17 cellular contexts compared by ENCODE assay signal in the genomic region with DNA sequence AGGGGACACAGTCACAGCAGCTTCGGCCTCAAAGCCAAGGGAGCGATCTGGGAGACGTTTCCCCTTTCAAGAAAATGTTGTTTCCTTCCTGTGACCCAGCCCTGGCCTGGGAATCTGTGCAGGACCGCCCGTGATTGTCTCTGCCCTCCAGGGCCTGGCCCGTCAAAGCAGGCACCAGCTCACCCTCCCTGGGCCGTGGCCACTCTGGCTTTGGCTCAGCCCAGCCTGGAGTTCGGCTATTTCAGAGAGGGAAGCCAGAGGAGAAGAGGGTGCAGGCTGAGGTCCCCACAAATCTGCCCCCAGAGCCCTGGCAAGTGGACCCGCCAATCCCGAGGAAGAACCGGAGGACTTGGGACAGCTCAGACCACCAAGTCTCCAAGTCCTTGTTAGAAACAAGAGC. TPM values are rescaled to one million over a fixed set of nuclear protein-coding genes. Genes with fewer than 3 reads are reported as not detected.
A peak's percentile ranks its signal among the peaks of the same experiment; 100 is the strongest.
DNase-seq lines count a peak whose midpoint lies in the region; ATAC-seq and TF ChIP-seq lines count a peak whose summit lies in the region.
"Had no signal": no experiment of that assay in that cellular context is flagged by ENCODE, and none has a peak within 500 bp of the region (broad histone marks: within the 10 kb centered on the region; RNA-seq: fewer than 3 reads in every experiment).

No MANE protein-coding gene starts in this region.

- H3K4me1 ChIP-seq in BE2C (peaks cover 29% of the 10 kb centered on the region), left ventricle myocardium inferior (peaks cover 61% of the 10 kb centered on the region), prostate gland (replicated peaks) (peaks cover 22% of the 10 kb centered on the region)
- H3K4me1 ChIP-seq: Peyer's patch had no signal

- H3K36me3 ChIP-seq in BE2C (peaks cover 79% of the 10 kb centered on the region), left ventricle myocardium inferior (no peaks in the 10 kb centered on the region), prostate gland (peaks cover 6 to 18% of the 10 kb centered on the region in 2 donors)
- H3K36me3 ChIP-seq: Peyer's patch had no signal

- H3K9me3 ChIP-seq in BE2C (no peaks in the 10 kb centered on the region), left ventricle myocardium inferior (replicated peaks) (no peaks in the 10 kb centered on the region), prostate gland (no peaks in the 10 kb centered on the region)
- H3K9me3 ChIP-seq: A549, Caco-2, Peyer's patch had no signal

- H3K27ac Mint-ChIP-seq in chondrocyte (ENCODE audit: unreplicated experiment) (no peak overlapping the region), progenitor cell of endocrine pancreas (no peak overlapping the region)

- peak overlapping the region; percentile 94 for H3K27ac ChIP-seq in left ventricle myocardium inferior (replicated peaks)
- peak overlapping the region; percentile 99 for H3K27ac ChIP-seq in prostate gland
- H3K27ac ChIP-seq: A549, Peyer's patch had no signal

- H3K27me3 ChIP-seq in BE2C (no peaks in the 10 kb centered on the region), left ventricle myocardium inferior (ENCODE audit: low read depth) (peaks cover 100% of the 10 kb centered on the region), prostate gland (replicated peaks; ENCODE audit: insufficient read depth) (no peaks in the 10 kb centered on the region)

- intact Hi-C loops in left ventricle myocardium inferior (cut with micrococcal nuclease) = no loop called here
- intact Hi-C loops in prostate gland (cut with DNase I) = loop anchor here (5.0 kb wide), 1 partner anchor 98 kb away; no protein-coding TSS in a partner anchor

- peaks cover 14% of the 10 kb centered on the region for H3K4me1 Mint-ChIP-seq in chondrocyte (ENCODE audit: low read depth)
- peaks cover 14% of the 10 kb centered on the region for H3K4me1 Mint-ChIP-seq in progenitor cell of endocrine pancreas (ENCODE audit: low read depth)

- H3K36me3 Mint-ChIP-seq in chondrocyte (ENCODE audit: low read depth) (no peaks in the 10 kb centered on the region), progenitor cell of endocrine pancreas (ENCODE audit: insufficient read depth) (no peaks in the 10 kb centered on the region)

- TF ChIP-seq CTCF in BE2C (IDR thresholded peaks at IDR 0.05; ENCODE audit: low read depth, low read length) (no peak), chondrocyte (IDR thresholded peaks at IDR 0.05) (no peak), left ventricle myocardium inferior (IDR thresholded peaks at IDR 0.05; ENCODE audit: borderline replicate concordance) (no peak), prostate gland (IDR thresholded peaks at IDR 0.05) (no peak), progenitor cell of endocrine pancreas (IDR thresholded peaks at IDR 0.05; ENCODE audit: unreplicated experiment) (no peak)

- H3K4me3 Mint-ChIP-seq in chondrocyte (ENCODE audit: unreplicated experiment) (no peak overlapping the region), progenitor cell of endocrine pancreas (ENCODE audit: low read depth) (no peak overlapping the region)

- WGBS in prostate gland = 32% methylated on average over 9 of the region's 11 CpGs

- H3K27me3 Mint-ChIP-seq in chondrocyte (ENCODE audit: low read depth) (peaks cover 38% of the 10 kb centered on the region), progenitor cell of endocrine pancreas (peaks cover 82% of the 10 kb centered on the region)

- H3K9me3 Mint-ChIP-seq in chondrocyte (ENCODE audit: low read depth) (no peaks in the 10 kb centered on the region), progenitor cell of endocrine pancreas (ENCODE audit: low read depth) (no peaks in the 10 kb centered on the region)

- ATAC-seq in GM19463 (IDR thresholded peaks at IDR 0.05; ENCODE audit: unreplicated experiment) (no peak), GM18868 (IDR thresholded peaks at IDR 0.05; ENCODE audit: unreplicated experiment) (no peak), GM18517 (IDR thresholded peaks at IDR 0.05; ENCODE audit: unreplicated experiment) (no peak)
- ATAC-seq: A549 had no signal

- no peak for DNase-seq in BE2C
- DNase-seq in chondrocyte (ENCODE audit: low spot score) = peak; percentile 71
- peak; percentile 40 for DNase-seq in left ventricle myocardium inferior
- DNase-seq in prostate gland (ENCODE audit: low spot score) = no peak
- no peak for DNase-seq in progenitor cell of endocrine pancreas (ENCODE audit: low spot score, unreplicated experiment)
- DNase-seq: Caco-2, NCI-H1092 treated with DMSO at 0.1 percent for 48 hours, NCI-H187, NCI-H2171, NCI-H446 treated with DMSO at 0.1 percent for 48 hours, Peyer's patch, SIG-M5 had no signal

- peak overlapping the region; percentile 77 for H3K4me3 ChIP-seq in BE2C (ENCODE audit: low read depth, low read length)
- H3K4me3 ChIP-seq in left ventricle myocardium inferior = peak overlapping the region; percentile 40
- no peak overlapping the region for H3K4me3 ChIP-seq in prostate gland
- H3K4me3 ChIP-seq: A549, Peyer's patch had no signal

- no peak for TF ChIP-seq POLR2A in prostate gland (IDR thresholded peaks at IDR 0.05)

RNA-seq across cellular contexts. Expression of gene GATA2, which starts 12.7 kb away (rescaled TPM):
- polyA plus RNA-seq in BE2C (2012; ENCODE audit: insufficient read depth, insufficient read length, low read depth) = 791 TPM
- 0.10 to 0.44 TPM in 2 of 3 replicates, not detected in the other for total RNA-seq in chondrocyte
- 11.0 TPM for total RNA-seq in left ventricle myocardium inferior
- total RNA-seq in prostate gland = 100 to 1,000 TPM; 181 to 275 TPM
- total RNA-seq in progenitor cell of endocrine pancreas = 1.7 and 1.9 TPM in 2 replicates

RNA-seq across cellular contexts. Expression of gene DNAJB8, which starts 13.6 kb away (rescaled TPM):
- polyA plus RNA-seq in BE2C (2012; ENCODE audit: insufficient read depth, insufficient read length, low read depth) = 0.12 TPM
- not detected in 3 replicates for total RNA-seq in chondrocyte
- not detected for total RNA-seq in left ventricle myocardium inferior
- 1 to 10 TPM in 1 of 2 donors, not detected in 1; 3.2 TPM for total RNA-seq in prostate gland
- not detected in 2 replicates for total RNA-seq in progenitor cell of endocrine pancreas
- total RNA-seq: Caco-2, HT-29, Peyer's patch had no signal
- polyA plus RNA-seq: A549 had no signal

Comparison
In these comparisons a context has a peak if more than half of its experiments do, and no peak if none do; other contexts are left out.
1. DNase-seq: peak in chondrocyte (single experiment) and left ventricle myocardium inferior (single experiment); none in BE2C (single experiment), prostate gland (single experiment) and progenitor cell of endocrine pancreas (single experiment).
2. H3K4me3 ChIP-seq: peak in BE2C (single experiment) and left ventricle myocardium inferior (single experiment); none in prostate gland (0 of 2).
3. RNA of gene GATA2, which starts 12.7 kb away (total RNA-seq): 181 to 275 TPM in prostate gland; 11.0 TPM in left ventricle myocardium inferior (single experiment), 1.7 to 1.9 TPM in progenitor cell of endocrine pancreas and 0.10 to 0.44 TPM in chondrocyte; every median in the first group is over 10 times any median in the second.